1 cellular context compared by ENCODE assay signal in the genomic region with DNA sequence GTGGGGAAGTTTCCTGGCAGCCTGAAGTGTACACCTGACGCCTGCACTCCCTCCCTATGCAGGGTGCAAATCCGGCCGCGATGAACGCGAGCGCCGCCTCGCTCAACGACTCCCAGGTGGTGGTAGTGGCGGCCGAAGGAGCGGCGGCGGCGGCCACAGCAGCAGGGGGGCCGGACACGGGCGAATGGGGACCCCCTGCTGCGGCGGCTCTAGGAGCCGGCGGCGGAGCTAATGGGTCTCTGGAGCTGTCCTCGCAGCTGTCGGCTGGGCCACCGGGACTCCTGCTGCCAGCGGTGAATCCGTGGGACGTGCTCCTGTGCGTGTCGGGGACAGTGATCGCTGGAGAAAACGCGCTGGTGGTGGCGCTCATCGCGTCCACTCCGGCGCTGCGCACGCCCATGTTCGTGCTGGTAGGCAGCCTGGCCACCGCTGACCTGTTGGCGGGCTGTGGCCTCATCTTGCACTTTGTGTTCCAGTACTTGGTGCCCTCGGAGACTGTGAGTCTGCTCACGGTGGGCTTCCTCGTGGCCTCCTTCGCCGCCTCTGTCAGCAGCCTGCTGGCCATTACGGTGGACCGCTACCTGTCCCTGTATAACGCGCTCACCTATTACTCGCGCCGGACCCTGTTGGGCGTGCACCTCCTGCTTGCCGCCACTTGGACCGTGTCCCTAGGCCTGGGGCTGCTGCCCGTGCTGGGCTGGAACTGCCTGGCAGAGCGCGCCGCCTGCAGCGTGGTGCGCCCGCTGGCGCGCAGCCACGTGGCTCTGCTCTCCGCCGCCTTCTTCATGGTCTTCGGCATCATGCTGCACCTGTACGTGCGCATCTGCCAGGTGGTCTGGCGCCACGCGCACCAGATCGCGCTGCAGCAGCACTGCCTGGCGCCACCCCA.
TF ChIP-seq lines count a peak whose summit lies in the region.

No MANE protein-coding gene starts in this region.

TF ChIP-seq in HEK293, 187 proteins besides CTCF, POLR2A, EP300 and RAD21 (continued from another document):
- TF ChIP-seq, protein P1, sequence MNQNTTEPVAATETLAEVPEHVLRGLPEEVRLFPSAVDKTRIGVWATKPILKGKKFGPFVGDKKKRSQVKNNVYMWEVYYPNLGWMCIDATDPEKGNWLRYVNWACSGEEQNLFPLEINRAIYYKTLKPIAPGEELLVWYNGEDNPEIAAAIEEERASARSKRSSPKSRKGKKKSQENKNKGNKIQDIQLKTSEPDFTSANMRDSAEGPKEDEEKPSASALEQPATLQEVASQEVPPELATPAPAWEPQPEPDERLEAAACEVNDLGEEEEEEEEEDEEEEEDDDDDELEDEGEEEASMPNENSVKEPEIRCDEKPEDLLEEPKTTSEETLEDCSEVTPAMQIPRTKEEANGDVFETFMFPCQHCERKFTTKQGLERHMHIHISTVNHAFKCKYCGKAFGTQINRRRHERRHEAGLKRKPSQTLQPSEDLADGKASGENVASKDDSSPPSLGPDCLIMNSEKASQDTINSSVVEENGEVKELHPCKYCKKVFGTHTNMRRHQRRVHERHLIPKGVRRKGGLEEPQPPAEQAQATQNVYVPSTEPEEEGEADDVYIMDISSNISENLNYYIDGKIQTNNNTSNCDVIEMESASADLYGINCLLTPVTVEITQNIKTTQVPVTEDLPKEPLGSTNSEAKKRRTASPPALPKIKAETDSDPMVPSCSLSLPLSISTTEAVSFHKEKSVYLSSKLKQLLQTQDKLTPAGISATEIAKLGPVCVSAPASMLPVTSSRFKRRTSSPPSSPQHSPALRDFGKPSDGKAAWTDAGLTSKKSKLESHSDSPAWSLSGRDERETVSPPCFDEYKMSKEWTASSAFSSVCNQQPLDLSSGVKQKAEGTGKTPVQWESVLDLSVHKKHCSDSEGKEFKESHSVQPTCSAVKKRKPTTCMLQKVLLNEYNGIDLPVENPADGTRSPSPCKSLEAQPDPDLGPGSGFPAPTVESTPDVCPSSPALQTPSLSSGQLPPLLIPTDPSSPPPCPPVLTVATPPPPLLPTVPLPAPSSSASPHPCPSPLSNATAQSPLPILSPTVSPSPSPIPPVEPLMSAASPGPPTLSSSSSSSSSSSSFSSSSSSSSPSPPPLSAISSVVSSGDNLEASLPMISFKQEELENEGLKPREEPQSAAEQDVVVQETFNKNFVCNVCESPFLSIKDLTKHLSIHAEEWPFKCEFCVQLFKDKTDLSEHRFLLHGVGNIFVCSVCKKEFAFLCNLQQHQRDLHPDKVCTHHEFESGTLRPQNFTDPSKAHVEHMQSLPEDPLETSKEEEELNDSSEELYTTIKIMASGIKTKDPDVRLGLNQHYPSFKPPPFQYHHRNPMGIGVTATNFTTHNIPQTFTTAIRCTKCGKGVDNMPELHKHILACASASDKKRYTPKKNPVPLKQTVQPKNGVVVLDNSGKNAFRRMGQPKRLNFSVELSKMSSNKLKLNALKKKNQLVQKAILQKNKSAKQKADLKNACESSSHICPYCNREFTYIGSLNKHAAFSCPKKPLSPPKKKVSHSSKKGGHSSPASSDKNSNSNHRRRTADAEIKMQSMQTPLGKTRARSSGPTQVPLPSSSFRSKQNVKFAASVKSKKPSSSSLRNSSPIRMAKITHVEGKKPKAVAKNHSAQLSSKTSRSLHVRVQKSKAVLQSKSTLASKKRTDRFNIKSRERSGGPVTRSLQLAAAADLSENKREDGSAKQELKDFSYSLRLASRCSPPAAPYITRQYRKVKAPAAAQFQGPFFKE (tag by site-specific recombination; IDR thresholded peaks at IDR 0.05; ENCODE audit: borderline replicate concordance): no peak
- no peak for TF ChIP-seq BCL11A (tag by site-specific recombination; IDR thresholded peaks at IDR 0.05; ENCODE audit: low read depth)
- TF ChIP-seq, protein P2, sequence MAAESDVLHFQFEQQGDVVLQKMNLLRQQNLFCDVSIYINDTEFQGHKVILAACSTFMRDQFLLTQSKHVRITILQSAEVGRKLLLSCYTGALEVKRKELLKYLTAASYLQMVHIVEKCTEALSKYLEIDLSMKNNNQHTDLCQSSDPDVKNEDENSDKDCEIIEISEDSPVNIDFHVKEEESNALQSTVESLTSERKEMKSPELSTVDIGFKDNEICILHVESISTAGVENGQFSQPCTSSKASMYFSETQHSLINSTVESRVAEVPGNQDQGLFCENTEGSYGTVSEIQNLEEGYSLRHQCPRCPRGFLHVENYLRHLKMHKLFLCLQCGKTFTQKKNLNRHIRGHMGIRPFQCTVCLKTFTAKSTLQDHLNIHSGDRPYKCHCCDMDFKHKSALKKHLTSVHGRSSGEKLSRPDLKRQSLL (tag by site-specific recombination; IDR thresholded peaks at IDR 0.05): peak; percentile 74
- TF ChIP-seq ZNF19 (tag by site-specific recombination; IDR thresholded peaks at IDR 0.05; ENCODE audit: low read depth): no peak
- TF ChIP-seq GLIS1 (tag by site-specific recombination; IDR thresholded peaks at IDR 0.05): peak; percentile 81
- no peak for TF ChIP-seq ZNF629 (tag by site-specific recombination; IDR thresholded peaks at IDR 0.05)
- TF ChIP-seq SCRT2 (tag by site-specific recombination; IDR thresholded peaks at IDR 0.05): peak; percentile 18
- TF ChIP-seq ZIC2 (tag by site-specific recombination; IDR thresholded peaks at IDR 0.05): peak; percentile 65
- no peak for TF ChIP-seq SP3 (tag by site-specific recombination; IDR thresholded peaks at IDR 0.05)
- TF ChIP-seq ZFP69B (tag by site-specific recombination; IDR thresholded peaks at IDR 0.05): no peak
- TF ChIP-seq, protein P3, sequence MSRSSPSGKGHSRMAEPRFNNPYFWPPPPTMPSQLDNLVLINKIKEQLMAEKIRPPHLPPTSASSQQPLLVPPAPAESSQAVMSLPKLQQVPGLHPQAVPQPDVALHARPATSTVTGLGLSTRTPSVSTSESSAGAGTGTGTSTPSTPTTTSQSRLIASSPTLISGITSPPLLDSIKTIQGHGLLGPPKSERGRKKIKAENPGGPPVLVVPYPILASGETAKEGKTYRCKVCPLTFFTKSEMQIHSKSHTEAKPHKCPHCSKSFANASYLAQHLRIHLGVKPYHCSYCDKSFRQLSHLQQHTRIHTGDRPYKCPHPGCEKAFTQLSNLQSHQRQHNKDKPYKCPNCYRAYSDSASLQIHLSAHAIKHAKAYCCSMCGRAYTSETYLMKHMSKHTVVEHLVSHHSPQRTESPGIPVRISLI (tag by site-specific recombination; IDR thresholded peaks at IDR 0.05): no peak
- no peak for TF ChIP-seq ZSCAN30 (tag by site-specific recombination; IDR thresholded peaks at IDR 0.05)
- TF ChIP-seq ZNF560 (tag by site-specific recombination; IDR thresholded peaks at IDR 0.05; ENCODE audit: borderline replicate concordance): peak; percentile 71
- TF ChIP-seq ZNF843 (tag by site-specific recombination; IDR thresholded peaks at IDR 0.05): no peak
TF ChIP-seq in HEK293: peak in this region for 6.
